8 cellular contexts compared by ENCODE assay signal in genomic region chr7:149874644-149875028, GRCh38. TPM values are rescaled to one million over a fixed set of nuclear protein-coding genes. Genes with fewer than 3 reads are reported as not detected.
DNase-seq lines count a peak whose midpoint lies in the region; ATAC-seq and TF ChIP-seq lines count a peak whose summit lies in the region.

No MANE protein-coding gene starts in this region.

- H3K14ac ChIP-seq in trophoblast cell (ENCODE audit: low read length): no peak overlapping the region

- no peak overlapping the region for H3K18ac ChIP-seq in trophoblast cell (ENCODE audit: low read length)

- no peak overlapping the region for H4K12ac ChIP-seq in trophoblast cell (ENCODE audit: low read depth, low read length)

- H4K91ac ChIP-seq in trophoblast cell (ENCODE audit: low read depth, low read length): no peak overlapping the region

- no peaks in the 10 kb centered on the region for H3K27me3 ChIP-seq in right atrium auricular region
- no peaks in the 10 kb centered on the region for H3K27me3 ChIP-seq in ascending aorta
- no peaks in the 10 kb centered on the region for H3K27me3 ChIP-seq in mononuclear cell (ENCODE audit: insufficient read depth, low read length)
- no peaks in the 10 kb centered on the region for H3K27me3 ChIP-seq in trophoblast cell (ENCODE audit: insufficient read depth, low read length)

- H2BK120ac ChIP-seq in trophoblast cell (ENCODE audit: insufficient read depth, low read length, poor library complexity): no peak overlapping the region

- no peak overlapping the region for H3K4me3 ChIP-seq in right atrium auricular region
- peak overlapping the region; percentile 86 to 89 for H3K4me3 ChIP-seq in ascending aorta
- H3K4me3 ChIP-seq in mononuclear cell (ENCODE audit: low read length): peak overlapping the region; percentile 75
- no peak overlapping the region for H3K4me3 ChIP-seq in trophoblast cell (ENCODE audit: low read depth, low read length)

- no peak overlapping the region for H3K9ac ChIP-seq in trophoblast cell (ENCODE audit: low read length)

- H3K79me2 ChIP-seq in trophoblast cell (ENCODE audit: control insufficient read depth, insufficient read depth, low read length, poor library complexity): no peaks in the 10 kb centered on the region

- H2AK5ac ChIP-seq in trophoblast cell (ENCODE audit: low read length): no peak overlapping the region

- H4K8ac ChIP-seq in trophoblast cell (ENCODE audit: low read depth, low read length): no peak overlapping the region

- DNase-seq in left ventricle myocardium superior (no peak), right atrium auricular region (ENCODE audit: low spot score) (no peak), ascending aorta (ENCODE audit: low spot score in 2 of 2) (no peak), SIG-M5 treated with dmso at 0.1 percent for 504 hours (lab: John Stamatoyannopoulos, UW; ENCODE audit: unreplicated experiment) (no peak), NCI-H748 (lab: John Stamatoyannopoulos, UW; ENCODE audit: unreplicated experiment) (no peak), trophoblast cell (no peak)

- intact Hi-C loops in left ventricle myocardium superior (cut with micrococcal nuclease): no loop called here
- intact Hi-C loops in ascending aorta (cut with DNase I): loop anchor here (5.0 to 10.0 kb wide), 3 partner anchors 160 to 530 kb away; partner anchors contain the start of gene ZNF775

- no peak overlapping the region for H3K4ac ChIP-seq in trophoblast cell (ENCODE audit: low read depth, low read length)

- H2BK12ac ChIP-seq in trophoblast cell (ENCODE audit: low read length): no peak overlapping the region

- H3K27ac ChIP-seq in right atrium auricular region: peak overlapping the region in 1 of 2 donors; percentile 98
- H3K27ac ChIP-seq in ascending aorta: no peak overlapping the region
- H3K27ac ChIP-seq in trophoblast cell (ENCODE audit: low read depth, low read length): no peak overlapping the region

- no peaks in the 10 kb centered on the region for H3K9me3 ChIP-seq in right atrium auricular region
- H3K9me3 ChIP-seq in ascending aorta: no peaks in the 10 kb centered on the region
- no peaks in the 10 kb centered on the region for H3K9me3 ChIP-seq in mononuclear cell (ENCODE audit: low read depth, low read length)
- peaks cover 1% of the 10 kb centered on the region for H3K9me3 ChIP-seq in trophoblast cell (ENCODE audit: insufficient read depth, low read depth, low read length)

- peak; percentile 37 for ATAC-seq in left ventricle myocardium superior
- ATAC-seq in HG02588 (IDR thresholded peaks at IDR 0.05; ENCODE audit: unreplicated experiment): no peak

- peaks cover 0 to 21% of the 10 kb centered on the region in 2 donors for H3K4me1 ChIP-seq in right atrium auricular region
- peaks cover 11% of the 10 kb centered on the region in 2 donors for H3K4me1 ChIP-seq in ascending aorta
- peaks cover 59% of the 10 kb centered on the region for H3K4me1 ChIP-seq in mononuclear cell (ENCODE audit: insufficient read depth, low read length)
- H3K4me1 ChIP-seq in trophoblast cell (ENCODE audit: control insufficient read depth in 1 of 2, insufficient read depth in 2 of 2, low read length in 2 of 2): peaks cover 7 to 9% of the 10 kb centered on the region in 2 experiments

- TF ChIP-seq CTCF in right atrium auricular region (IDR thresholded peaks at IDR 0.05) (no peak), ascending aorta (IDR thresholded peaks at IDR 0.05) (no peak)

- no CpG with 5 or more reads among the region's 8 CpGs for WGBS in trophoblast cell (ENCODE audit: extremely low coverage, insufficient coverage, insufficient read length)

- no peak overlapping the region for H3K23ac ChIP-seq in trophoblast cell (ENCODE audit: low read length)

- H2BK5ac ChIP-seq in trophoblast cell (ENCODE audit: low read depth, low read length, poor library complexity): no peak overlapping the region

- H3K36me3 ChIP-seq in right atrium auricular region (no peaks in the 10 kb centered on the region), ascending aorta (peaks cover 6 to 7% of the 10 kb centered on the region in 2 donors), trophoblast cell (ENCODE audit: control insufficient read depth in 1 of 2, insufficient read depth in 2 of 2, low read length in 2 of 2) (no peaks in the 10 kb centered on the region)

- H3K79me1 ChIP-seq in trophoblast cell (ENCODE audit: low read length): peaks cover 3% of the 10 kb centered on the region

- H3K4me2 ChIP-seq in trophoblast cell (ENCODE audit: low read length): no peak overlapping the region

- H2AFZ ChIP-seq in trophoblast cell (ENCODE audit: insufficient read depth, low read length, poor library complexity): no peak overlapping the region

RNA-seq across cellular contexts. Expression of gene ATP6V0E2, which starts 0.9 kb away (rescaled TPM):
- total RNA-seq in left ventricle myocardium superior: 168 TPM
- total RNA-seq in right atrium auricular region: 100 to 1,000 TPM in 1 of 2 donors, 10 to 100 TPM in 1; 60.7 to 122 TPM
- total RNA-seq in ascending aorta: 29.5 TPM
- 30.0 TPM for total RNA-seq in mononuclear cell
- polyA plus RNA-seq in trophoblast cell (2013): 9.3 and 9.5 TPM in 2 replicates

RNA-seq across cellular contexts. Expression of gene ZNF862, which starts 36.5 kb away (rescaled TPM):
- 9.5 TPM for total RNA-seq in left ventricle myocardium superior
- 10 to 100 TPM in 1 of 2 donors, 1 to 10 TPM in 1; 7.0 to 11.0 TPM for total RNA-seq in right atrium auricular region
- 1.7 TPM for total RNA-seq in ascending aorta
- 8.5 TPM for total RNA-seq in mononuclear cell
- 3.1 and 3.3 TPM in 2 replicates for polyA plus RNA-seq in trophoblast cell (2013)

Comparison
In these comparisons a context has a peak if more than half of its experiments do, and no peak if none do; other contexts are left out.
1. H3K4me3 ChIP-seq: peak in ascending aorta (2 of 2) and mononuclear cell (single experiment); none in right atrium auricular region (0 of 2) and trophoblast cell (single experiment).